In genomic region chr10:22339761-22340361, GRCh38 we compare ENCODE assay signal across 8 cellular contexts. TPM values are rescaled to one million over a fixed set of nuclear protein-coding genes. Genes with fewer than 3 reads are reported as not detected.
DNase-seq lines count a peak whose midpoint lies in the region; ATAC-seq and TF ChIP-seq lines count a peak whose summit lies in the region.

No MANE protein-coding gene starts in this region.

- H3K4me1 ChIP-seq in liver (ENCODE audit: control insufficient read depth in 4 of 4, insufficient read depth in 4 of 4, low read length in 3 of 4) = peaks cover 11 to 32% (median 21%) of the 10 kb centered on the region in 4 donors

- H3K4me3 Mint-ChIP-seq in type B pancreatic cell = peak overlapping the region; percentile 92

- H3K9me3 ChIP-seq in liver (ENCODE audit: control insufficient read depth in 4 of 4, low read length in 3 of 4) = peaks cover 0 to 7% (median 1%) of the 10 kb centered on the region in 4 donors

- peak overlapping the region; percentile 91 for H3K27ac Mint-ChIP-seq in type B pancreatic cell

- peaks cover 5% of the 10 kb centered on the region for H3K4me1 Mint-ChIP-seq in type B pancreatic cell (ENCODE audit: unreplicated experiment)

- H3K36me3 Mint-ChIP-seq in type B pancreatic cell = peaks cover 4% of the 10 kb centered on the region

- H3K27me3 Mint-ChIP-seq in type B pancreatic cell = peaks cover 90% of the 10 kb centered on the region

- peak in 1 of 2 donors; percentile 11 for TF ChIP-seq RAD21 in liver (IDR thresholded peaks at IDR 0.05)

- H3K9ac ChIP-seq in liver (ENCODE audit: low read depth in 1 of 2, low read length in 2 of 2) = peak overlapping the region; percentile 52 to 79

- no peaks in the 10 kb centered on the region for H3K9me3 Mint-ChIP-seq in type B pancreatic cell

- ATAC-seq in HG02973 (IDR thresholded peaks at IDR 0.05; ENCODE audit: unreplicated experiment) (no peak), HG03280 (IDR thresholded peaks at IDR 0.05; ENCODE audit: unreplicated experiment) (no peak), GM18498 (IDR thresholded peaks at IDR 0.05; ENCODE audit: unreplicated experiment) (no peak)

- H3K36me3 ChIP-seq in liver (ENCODE audit: control insufficient read depth in 4 of 4, insufficient read depth in 3 of 4, low read depth in 1 of 4, low read length in 3 of 4) = no peaks in the 10 kb centered on the region

- no peak for TF ChIP-seq CTCF in AG10803 (conservative IDR thresholded peaks at IDR 0.05; ENCODE audit: low read length)
- no peak for TF ChIP-seq CTCF in HFF-Myc (IDR thresholded peaks at IDR 0.05; ENCODE audit: low read depth, low read length, missing control alignments)
- no peak for TF ChIP-seq CTCF in liver (IDR thresholded peaks at IDR 0.05; ENCODE audit: low read depth, low read length, missing input control)
- TF ChIP-seq CTCF in type B pancreatic cell (conservative IDR thresholded peaks at IDR 0.05) = no peak

- 1% methylated on average over 15 of the region's 15 CpGs for WGBS in adipose tissue, 3 donors
- 2% methylated on average over 15 of the region's 15 CpGs for WGBS in liver

- peaks cover 0 to 48% (median 22%) of the 10 kb centered on the region in 4 donors for H3K27me3 ChIP-seq in liver (ENCODE audit: control insufficient read depth in 4 of 4, insufficient read depth in 4 of 4, low read length in 3 of 4)

- peak overlapping the region; percentile 83 for H3K27ac ChIP-seq in adipose tissue (ENCODE audit: low read depth, low read length)
- peak overlapping the region; percentile 82 to 94 for H3K27ac ChIP-seq in liver (ENCODE audit: low read depth in 1 of 2, low read length in 2 of 2)

- DNase-seq in AG10803 (ENCODE audit: low read depth) = no peak
- DNase-seq in HFF-Myc (ENCODE audit: extremely low read depth, low read depth) = no peak
- DNase-seq in type B pancreatic cell (ENCODE audit: extremely low spot score, unreplicated experiment) = no peak

- H3K4me3 ChIP-seq in AG10803 (ENCODE audit: low read length) = peak overlapping the region; percentile 73
- peak overlapping the region; percentile 58 for H3K4me3 ChIP-seq in HFF-Myc (replicated peaks; ENCODE audit: low read depth, low read length)
- H3K4me3 ChIP-seq in liver (ENCODE audit: low read depth in 1 of 3, low read length in 3 of 3) = peak overlapping the region; percentile 63 to 97 (median 77)

TF ChIP-seq in liver, 16 proteins besides CTCF, POLR2A, EP300 and RAD21:
- TF ChIP-seq NR2F2 (IDR thresholded peaks at IDR 0.05) (no peak), HNF4A (conservative IDR thresholded peaks at IDR 0.05) (no peak), SP1 (IDR thresholded peaks at IDR 0.05) (no peak), REST (IDR thresholded peaks at IDR 0.05) (no peak), EGR1 (IDR thresholded peaks at IDR 0.05; ENCODE audit: low read depth in 2 of 2) (no peak), JUND (IDR thresholded peaks at IDR 0.05) (peak; percentile 37 to 44), HNF4G (IDR thresholded peaks at IDR 0.05) (no peak), FOXA2 (IDR thresholded peaks at IDR 0.05) (no peak)

RNA-seq across cellular contexts. Expression of gene SPAG6, which starts 5.4 kb away (rescaled TPM):
- polyA plus RNA-seq in adipose tissue (under 1 TPM in 1 of 3 donors, not detected in 2; 0.06 TPM), liver (not detected)
- total RNA-seq in liver (under 1 TPM in 1 of 2 donors, not detected in 1; 0.23 TPM), type B pancreatic cell (ENCODE audit: low replicate concordance) (1.9 and 6.6 TPM in 2 replicates)

RNA-seq across cellular contexts. Expression of gene BMI1, which starts 19.0 kb away (rescaled TPM):
- polyA plus RNA-seq in adipose tissue (10 to 100 TPM; 15.5 to 35.5 (median 25.0) TPM), liver (10 to 100 TPM; 13.2 to 14.5 TPM)
- total RNA-seq in liver (10 to 100 TPM; 24.6 to 28.7 TPM), type B pancreatic cell (ENCODE audit: low replicate concordance) (28.9 and 36.6 TPM in 2 replicates)

RNA-seq across cellular contexts. Expression of gene COMMD3, which starts 23.7 kb away (rescaled TPM):
- polyA plus RNA-seq in adipose tissue (10 to 100 TPM; 30.2 to 65.8 (median 48.4) TPM), liver (10 to 100 TPM; 20.9 to 62.0 TPM)
- total RNA-seq in liver (10 to 100 TPM; 18.3 to 30.8 TPM), type B pancreatic cell (ENCODE audit: low replicate concordance) (42.5 and 51.3 TPM in 2 replicates)
